8 cellular contexts compared by ENCODE assay signal in the genomic region with DNA sequence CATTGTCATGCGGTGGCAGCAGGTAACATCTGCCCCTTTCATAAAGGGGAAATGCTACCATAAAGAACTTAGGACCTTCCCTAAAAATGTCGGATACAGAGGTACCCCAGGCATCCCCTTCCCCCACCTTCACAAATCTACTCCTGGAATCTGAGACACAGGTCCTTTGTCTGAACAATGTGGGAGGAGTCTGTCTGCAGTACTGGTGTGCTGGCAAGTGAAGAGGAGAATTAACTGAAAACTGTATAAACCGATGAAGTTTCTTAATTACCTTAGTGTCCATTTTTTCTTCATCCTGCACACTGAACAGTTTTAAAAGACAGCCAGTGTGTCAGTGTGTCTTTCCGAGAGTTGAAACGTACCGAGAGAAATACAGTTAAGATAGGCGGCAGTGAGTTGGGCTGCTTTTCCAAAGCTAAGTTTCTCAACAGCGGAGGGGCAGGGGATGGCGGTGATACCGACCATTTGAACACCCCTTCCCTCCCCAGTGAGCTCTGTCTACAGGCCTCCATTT. TPM values are rescaled to one million over a fixed set of nuclear protein-coding genes. Genes with fewer than 3 reads are reported as not detected.
DNase-seq lines count a peak whose midpoint lies in the region; ATAC-seq and TF ChIP-seq lines count a peak whose summit lies in the region.

No MANE protein-coding gene starts in this region.

- H4K20me1 ChIP-seq in DND-41 (ENCODE audit: insufficient read depth, low read length), result peaks cover 48% of the 10 kb centered on the region

- ATAC-seq in DND-41 (ENCODE audit: insufficient read depth, low read depth) (peak; percentile 18), Panc1 (no peak), HG02973 (IDR thresholded peaks at IDR 0.05; ENCODE audit: unreplicated experiment) (no peak)

- DNase-seq in DND-41, result peak; percentile 59
- DNase-seq in Kasumi-1 (lab: John Stamatoyannopoulos, UW), result peak; percentile 76 to 82
- DNase-seq in Panc1 (ENCODE audit: low read depth, low spot score), result no peak
- peak; percentile 65 for DNase-seq in adipocyte (ENCODE audit: low read depth)
- no peak for DNase-seq in sigmoid colon
- DNase-seq in mesenteric fat pad (ENCODE audit: low spot score), result no peak

- peak overlapping the region; percentile 90 for H3K27ac ChIP-seq in DND-41 (ENCODE audit: low read length)
- peak overlapping the region; percentile 70 for H3K27ac ChIP-seq in Panc1 (ENCODE audit: low read length)
- H3K27ac ChIP-seq in sigmoid colon, result peak overlapping the region; percentile 98 to 99 (median 99)

- H3K9me3 ChIP-seq in DND-41 (ENCODE audit: insufficient read depth, low read length, severe bottlenecking) (no peaks in the 10 kb centered on the region), Panc1 (ENCODE audit: control insufficient read depth, insufficient read depth, low read depth, low read length) (no peaks in the 10 kb centered on the region), adipocyte (ENCODE audit: control insufficient read depth, low read length) (no peaks in the 10 kb centered on the region), iPS-15b (ENCODE audit: control insufficient read depth, insufficient read depth, low read length) (no peaks in the 10 kb centered on the region), sigmoid colon (no peaks in the 10 kb centered on the region)

- H3K4me2 ChIP-seq in DND-41 (ENCODE audit: insufficient read depth, low read length), result peak overlapping the region; percentile 88

- CTCF ChIA-PET in Panc1 (lab: Charles Lee), result no interaction called here

- POLR2A ChIA-PET in Panc1 (lab: Charles Lee), result no interaction called here

- peak overlapping the region; percentile 57 for H2AFZ ChIP-seq in DND-41 (ENCODE audit: low read depth, low read length)

- BruUV-seq in Panc1 (replicated peaks; lab: Mats Ljungman, UMichigan), result no TSS peak

- in situ Hi-C loops in Panc1 (cut with HindIII; ENCODE audit: low pct_unique_long_range_greater_than_20kb, low sequenced_read_pairs), result no loop called here

- H3K4me1 ChIP-seq in DND-41 (ENCODE audit: insufficient read depth, low read length) (peaks cover 49% of the 10 kb centered on the region), Panc1 (ENCODE audit: control insufficient read depth, insufficient read depth, low read length) (peaks cover 12% of the 10 kb centered on the region), adipocyte (ENCODE audit: control insufficient read depth, insufficient read depth, low read length) (peaks cover 41% of the 10 kb centered on the region), iPS-15b (ENCODE audit: control insufficient read depth, insufficient read depth, low read length) (peaks cover 13% of the 10 kb centered on the region), sigmoid colon (peaks cover 0 to 55% (median 41%) of the 10 kb centered on the region in 4 donors)

- intact Hi-C loops in Panc1 (cut with micrococcal nuclease; ENCODE audit: unreplicated experiment) (no loop called here), sigmoid colon (cut with DNase I) (loop anchor here (2.0 to 10.0 kb wide), 6 partner anchors 131 to 913 kb away; a partner anchor contains a TSS)

- peak overlapping the region; percentile 87 for H3K9ac ChIP-seq in DND-41 (ENCODE audit: low read depth, low read length)
- H3K9ac ChIP-seq in adipocyte (ENCODE audit: low read length), result peak overlapping the region; percentile 92
- H3K9ac ChIP-seq in iPS-15b (ENCODE audit: low read depth, low read length), result peak overlapping the region; percentile 87

- peaks cover 6% of the 10 kb centered on the region for H3K27me3 ChIP-seq in DND-41 (ENCODE audit: insufficient read depth, low read length, poor library complexity)
- no peaks in the 10 kb centered on the region for H3K27me3 ChIP-seq in Panc1 (ENCODE audit: control insufficient read depth, insufficient read depth, low read length)
- H3K27me3 ChIP-seq in adipocyte (replicated peaks; ENCODE audit: control insufficient read depth, insufficient read depth, low read length), result no peaks in the 10 kb centered on the region
- H3K27me3 ChIP-seq in iPS-15b (ENCODE audit: control insufficient read depth, insufficient read depth, low read length), result no peaks in the 10 kb centered on the region
- H3K27me3 ChIP-seq in sigmoid colon, result no peaks in the 10 kb centered on the region

- no peak for TF ChIP-seq CTCF in DND-41 (IDR thresholded peaks at IDR 0.05; ENCODE audit: borderline replicate concordance, extremely low read depth, low read length, poor library complexity, severe bottlenecking)
- TF ChIP-seq CTCF in Panc1 (IDR thresholded peaks at IDR 0.05), result no peak
- no peak for TF ChIP-seq CTCF in sigmoid colon (IDR thresholded peaks at IDR 0.05)

- no peak for TF ChIP-seq POLR2A in sigmoid colon (IDR thresholded peaks at IDR 0.05)

- TF ChIP-seq EP300 in sigmoid colon (IDR thresholded peaks at IDR 0.05), result no peak

- H3K79me2 ChIP-seq in DND-41 (ENCODE audit: insufficient read depth, low read length), result peaks cover 63% of the 10 kb centered on the region

- 1% methylated on average over 10 of the region's 10 CpGs for WGBS in sigmoid colon, 2 donors

- H3K36me3 ChIP-seq in DND-41 (ENCODE audit: insufficient read depth, low read length) (peaks cover 26% of the 10 kb centered on the region), Panc1 (ENCODE audit: control insufficient read depth, insufficient read depth, low read length) (no peaks in the 10 kb centered on the region; the same call in 1 of the 2 replicates), adipocyte (ENCODE audit: control insufficient read depth, insufficient read depth, low read length, severe bottlenecking) (no peaks in the 10 kb centered on the region), iPS-15b (ENCODE audit: control insufficient read depth, insufficient read depth, low read length) (no peaks in the 10 kb centered on the region), sigmoid colon (no peaks in the 10 kb centered on the region)

- H3K4me3 ChIP-seq in DND-41 (ENCODE audit: low read depth in 1 of 2, low read length in 2 of 2), result peak overlapping the region; percentile 73 to 93
- peak overlapping the region; percentile 77 to 83 for H3K4me3 ChIP-seq in Panc1 (ENCODE audit: low read depth in 2 of 2, low read length in 2 of 2)
- H3K4me3 ChIP-seq in adipocyte (ENCODE audit: low read length), result peak overlapping the region; percentile 97
- H3K4me3 ChIP-seq in iPS-15b (ENCODE audit: low read depth, low read length), result peak overlapping the region; percentile 68
- H3K4me3 ChIP-seq in sigmoid colon, result peak overlapping the region; percentile 71 to 97 (median 83)

RNA-seq across cellular contexts. Expression of a gene that starts 1.8 kb away (rescaled TPM):
- total RNA-seq in Panc1 (2021; ENCODE audit: unreplicated experiment) (29.0 TPM), sigmoid colon (10 to 100 TPM; 18.4 to 20.7 (median 20.2) TPM), mesenteric fat pad (27.2 TPM)
- polyA plus RNA-seq in Panc1 (2012; ENCODE audit: insufficient read length), result 17.2 TPM
- 10 to 100 TPM; 10.2 to 14.1 (median 11.8) TPM for polyA plus RNA-seq in sigmoid colon

Comparison
In these comparisons a context has a peak if more than half of its experiments do, and no peak if none do; other contexts are left out.
1. DNase-seq: peak in DND-41 (single experiment), Kasumi-1 (2 of 2) and adipocyte (single experiment); none in Panc1 (single experiment), sigmoid colon (single experiment) and mesenteric fat pad (single experiment).
2. Peak in every context shown above with its lines, with median percentiles within 50 percentile points of each other: H3K27ac ChIP-seq, H3K4me3 ChIP-seq and H3K9ac ChIP-seq.